10 cellular contexts compared by ENCODE assay signal in the genomic region with DNA sequence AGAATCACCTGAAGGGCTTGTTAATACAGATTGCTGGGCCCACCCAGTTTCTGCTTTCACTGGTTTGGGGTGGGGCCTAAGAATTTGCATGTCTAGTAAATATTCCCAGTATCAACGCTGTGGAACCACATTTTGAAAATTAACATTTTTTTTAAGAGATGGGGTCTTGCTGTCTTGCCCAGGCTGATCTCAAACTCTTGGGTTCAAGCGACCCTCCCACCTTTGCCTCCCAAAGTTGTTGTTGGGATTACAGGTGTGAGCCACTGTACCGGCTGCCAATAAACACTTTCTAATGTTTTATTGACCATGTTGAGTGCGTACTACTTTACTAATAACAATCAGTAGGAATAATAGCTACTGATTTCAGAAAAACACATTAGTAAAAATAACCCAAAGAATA. TPM values are rescaled to one million over a fixed set of nuclear protein-coding genes. Genes with fewer than 3 reads are reported as not detected.
DNase-seq lines count a peak whose midpoint lies in the region; ATAC-seq and TF ChIP-seq lines count a peak whose summit lies in the region.
"Had no signal": no experiment of that assay in that cellular context is flagged by ENCODE, and none has a peak within 500 bp of the region (broad histone marks: within the 10 kb centered on the region; RNA-seq: fewer than 3 reads in every experiment).

No MANE protein-coding gene starts in this region.

- peaks cover 3 to 75% (median 64%) of the 10 kb centered on the region in 9 donors for H3K4me1 ChIP-seq in heart right ventricle
- H3K4me1 ChIP-seq in right atrium auricular region = peaks cover 0 to 58% of the 10 kb centered on the region in 2 donors
- H3K4me1 ChIP-seq in lower lobe of right lung = peaks cover 59% of the 10 kb centered on the region

- peaks cover 62% of the 10 kb centered on the region for H3K36me3 Mint-ChIP-seq in activated naive CD8-positive, alpha-beta T cell treated with anti-CD3 and anti-CD28 coated beads for 36 hours
- H3K36me3 Mint-ChIP-seq in type B pancreatic cell = peaks cover 53% of the 10 kb centered on the region

- ATAC-seq in heart right ventricle = no peak
- no peak for ATAC-seq in lower lobe of right lung
- no peak for ATAC-seq in sciatic nerve

- H3K27me3 Mint-ChIP-seq in activated naive CD8-positive, alpha-beta T cell treated with anti-CD3 and anti-CD28 coated beads for 36 hours = no peaks in the 10 kb centered on the region
- peaks cover 3% of the 10 kb centered on the region for H3K27me3 Mint-ChIP-seq in type B pancreatic cell

- in situ Hi-C loops in GM13977 (cut with MboI; ENCODE audit: low pct_unique_long_range_greater_than_20kb, low sequenced_read_pairs, unreplicated experiment) = no loop called here

- no peak for TF ChIP-seq CTCF in heart right ventricle (IDR thresholded peaks at IDR 0.05)
- TF ChIP-seq CTCF in right atrium auricular region (IDR thresholded peaks at IDR 0.05) = no peak
- TF ChIP-seq CTCF in lower lobe of right lung (IDR thresholded peaks at IDR 0.05) = no peak
- no peak for TF ChIP-seq CTCF in type B pancreatic cell (conservative IDR thresholded peaks at IDR 0.05)
- no peak for TF ChIP-seq CTCF in GM13977 (IDR thresholded peaks at IDR 0.05; ENCODE audit: extremely low read depth, insufficient read depth, missing control alignments)

- H3K9me3 Mint-ChIP-seq in activated naive CD8-positive, alpha-beta T cell treated with anti-CD3 and anti-CD28 coated beads for 36 hours = no peaks in the 10 kb centered on the region
- H3K9me3 Mint-ChIP-seq in type B pancreatic cell = no peaks in the 10 kb centered on the region

- intact Hi-C loops in heart right ventricle (cut with DNase I) = loop anchor here in 5 of 10 donors (5.0 to 10.0 kb wide), 6 partner anchors 34 to 1234 kb away; a partner anchor contains a TSS
- intact Hi-C loops in lower lobe of right lung (cut with DNase I) = loop anchor here (10.0 kb wide), 1 partner anchor 49 kb away; a partner anchor contains a TSS
- intact Hi-C loops in sciatic nerve (cut with DNase I) = loop anchor here (5.0 kb wide), 1 partner anchor 51 kb away; a partner anchor contains a TSS

- WGBS in heart right ventricle, 2 donors = 75 to 81% methylated on average over 4 of the region's 4 CpGs

- H3K4me1 Mint-ChIP-seq in activated naive CD8-positive, alpha-beta T cell treated with anti-CD3 and anti-CD28 coated beads for 36 hours = peaks cover 56% of the 10 kb centered on the region
- peaks cover 34% of the 10 kb centered on the region for H3K4me1 Mint-ChIP-seq in type B pancreatic cell (ENCODE audit: unreplicated experiment)

- H3K27ac Mint-ChIP-seq in activated naive CD8-positive, alpha-beta T cell treated with anti-CD3 and anti-CD28 coated beads for 36 hours = peak overlapping the region; percentile 99
- H3K27ac Mint-ChIP-seq in type B pancreatic cell = peak overlapping the region; percentile 95

- H3K27ac ChIP-seq in heart right ventricle = peak overlapping the region in 4 of 10 donors; percentile 98 to 100 (median 100)
- H3K27ac ChIP-seq in right atrium auricular region = peak overlapping the region in 1 of 2 donors; percentile 6
- no peak overlapping the region for H3K27ac ChIP-seq in lower lobe of right lung

- peak overlapping the region; percentile 96 for H3K4me3 Mint-ChIP-seq in activated naive CD8-positive, alpha-beta T cell treated with anti-CD3 and anti-CD28 coated beads for 36 hours
- peak overlapping the region; percentile 97 for H3K4me3 Mint-ChIP-seq in type B pancreatic cell

- H3K9me3 ChIP-seq in heart right ventricle (no peaks in the 10 kb centered on the region), right atrium auricular region (no peaks in the 10 kb centered on the region), lower lobe of right lung (no peaks in the 10 kb centered on the region)

- DNase-seq in heart right ventricle (no peak), right atrium auricular region (ENCODE audit: low spot score) (no peak), lower lobe of right lung (no peak), type B pancreatic cell (ENCODE audit: extremely low spot score, unreplicated experiment) (no peak), GM13977 (ENCODE audit: low spot score) (no peak), DMS79 treated with DMSO at 0.1 percent for 48 hours (lab: John Stamatoyannopoulos, UW) (no peak), sciatic nerve (ENCODE audit: low spot score) (no peak)
- no peak for DNase-seq in activated naive CD8-positive, alpha-beta T cell treated with anti-CD3 and anti-CD28 coated beads for 36 hours
- DNase-seq: DMS53, NCI-H226 had no signal

- H3K27me3 ChIP-seq in heart right ventricle = no peaks in the 10 kb centered on the region
- H3K27me3 ChIP-seq in right atrium auricular region = no peaks in the 10 kb centered on the region
- H3K27me3 ChIP-seq in lower lobe of right lung (ENCODE audit: low read depth) = no peaks in the 10 kb centered on the region

- H3K36me3 ChIP-seq in heart right ventricle (peaks cover 0 to 62% (median 57%) of the 10 kb centered on the region in 9 donors), right atrium auricular region (peaks cover 60% of the 10 kb centered on the region), lower lobe of right lung (peaks cover 65% of the 10 kb centered on the region)

- H3K4me3 ChIP-seq in heart right ventricle (peak overlapping the region in 6 of 10 donors; percentile 78 to 96 (median 94)), right atrium auricular region (no peak overlapping the region), lower lobe of right lung (peak overlapping the region; percentile 96)

RNA-seq across cellular contexts. Expression of a gene that starts 2.5 kb away (rescaled TPM):
- 1,000 to 10,000 TPM in 3 of 10 donors, 100 to 1,000 TPM in 7; 623 to 1,076 (median 970) TPM for total RNA-seq in heart right ventricle
- 100 to 1,000 TPM; 119 to 283 TPM for polyA plus RNA-seq in heart right ventricle
- 100 to 1,000 TPM; 496 to 508 TPM for total RNA-seq in right atrium auricular region
- total RNA-seq in activated naive CD8-positive, alpha-beta T cell treated with anti-CD3 and anti-CD28 coated beads for 36 hours = 1,000 to 10,000 TPM; 1,373 to 1,478 TPM
- total RNA-seq in lower lobe of right lung = 778 TPM
- 1,043 and 1,092 TPM in 2 replicates for total RNA-seq in type B pancreatic cell (ENCODE audit: low replicate concordance)
- 567 TPM for total RNA-seq in sciatic nerve

RNA-seq across cellular contexts. Expression of a gene that starts 51.6 kb away (rescaled TPM):
- total RNA-seq in heart right ventricle (10 to 100 TPM; 31.4 to 46.3 (median 39.6) TPM), right atrium auricular region (10 to 100 TPM; 22.4 to 28.3 TPM), lower lobe of right lung (45.5 TPM), type B pancreatic cell (ENCODE audit: low replicate concordance) (54.6 and 88.0 TPM in 2 replicates), sciatic nerve (56.3 TPM)
- polyA plus RNA-seq in heart right ventricle = 10 to 100 TPM; 19.4 to 63.3 TPM
- total RNA-seq in activated naive CD8-positive, alpha-beta T cell treated with anti-CD3 and anti-CD28 coated beads for 36 hours = 10 to 100 TPM; 34.6 to 36.2 TPM

RNA-seq across cellular contexts. Expression of a gene that starts 55.2 kb away (rescaled TPM):
- total RNA-seq in heart right ventricle = 10 to 100 TPM; 18.6 to 34.8 (median 24.7) TPM
- 10 to 100 TPM; 10.4 to 11.7 TPM for polyA plus RNA-seq in heart right ventricle
- 10 to 100 TPM; 17.0 to 18.6 TPM for total RNA-seq in right atrium auricular region
- 10 to 100 TPM; 50.6 TPM for total RNA-seq in activated naive CD8-positive, alpha-beta T cell treated with anti-CD3 and anti-CD28 coated beads for 36 hours
- 30.2 TPM for total RNA-seq in lower lobe of right lung
- 35.6 and 44.0 TPM in 2 replicates for total RNA-seq in type B pancreatic cell (ENCODE audit: low replicate concordance)
- 31.9 TPM for total RNA-seq in sciatic nerve

Comparison
In these comparisons a context has a peak if more than half of its experiments do, and no peak if none do; other contexts are left out.
1. H3K4me3 ChIP-seq: peak in heart right ventricle (6 of 10) and lower lobe of right lung (single experiment); none in right atrium auricular region (0 of 2).